In the genomic region with DNA sequence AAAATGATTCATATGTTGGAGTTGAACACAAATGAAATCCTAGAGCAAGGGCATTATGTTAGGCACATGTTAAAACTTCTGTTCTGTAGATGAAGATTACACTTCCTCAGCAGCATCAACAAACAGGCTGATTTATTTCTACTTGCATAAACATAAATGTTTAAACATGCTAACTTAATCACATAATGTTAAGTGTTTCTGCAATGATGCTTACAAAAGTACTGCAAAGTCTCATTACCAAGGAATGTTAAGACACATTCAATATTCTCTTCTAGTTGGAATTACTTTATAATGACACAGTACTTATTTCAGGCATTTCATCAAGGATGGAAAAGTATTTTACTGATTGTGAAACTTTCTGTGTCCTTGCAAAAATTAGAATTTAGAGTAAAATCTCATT, we compare ENCODE assay signal across 1 cellular context.
TF ChIP-seq lines count a peak whose summit lies in the region.

No MANE protein-coding gene starts in this region.

TF ChIP-seq in K562, 482 proteins besides CTCF, POLR2A, EP300 and RAD21 (continued from another document):
- TF ChIP-seq, protein P1, sequence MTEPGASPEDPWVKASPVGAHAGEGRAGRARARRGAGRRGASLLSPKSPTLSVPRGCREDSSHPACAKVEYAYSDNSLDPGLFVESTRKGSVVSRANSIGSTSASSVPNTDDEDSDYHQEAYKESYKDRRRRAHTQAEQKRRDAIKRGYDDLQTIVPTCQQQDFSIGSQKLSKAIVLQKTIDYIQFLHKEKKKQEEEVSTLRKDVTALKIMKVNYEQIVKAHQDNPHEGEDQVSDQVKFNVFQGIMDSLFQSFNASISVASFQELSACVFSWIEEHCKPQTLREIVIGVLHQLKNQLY (CRISPR knock-in tag; conservative IDR thresholded peaks at IDR 0.05): no peak
- TF ChIP-seq MAFK (IDR thresholded peaks at IDR 0.05; ENCODE audit: low read length) (no peak), THRAP3 (IDR thresholded peaks at IDR 0.05; ENCODE audit: borderline replicate concordance) (no peak), POLR2B (IDR thresholded peaks at IDR 0.05; ENCODE audit: low read depth, partially characterized antibody) (no peak), POLR2G (IDR thresholded peaks at IDR 0.05; ENCODE audit: low read depth, low read length) (no peak), ZNF124 (CRISPR knock-in tag; IDR thresholded peaks at IDR 0.05) (no peak), MCM2 (IDR thresholded peaks at IDR 0.05; ENCODE audit: low read depth) (no peak), ZNF282 (CRISPR knock-in tag; IDR thresholded peaks at IDR 0.05) (no peak)
